26 cellular contexts compared by ENCODE assay signal in genomic region chr17:74345433-74346241, GRCh38. TPM values are rescaled to one million over a fixed set of nuclear protein-coding genes. Genes with fewer than 3 reads are reported as not detected.
DNase-seq lines count a peak whose midpoint lies in the region; ATAC-seq, FAIRE-seq and TF ChIP-seq lines count a peak whose summit lies in the region.
"Had no signal": no experiment of that assay in that cellular context is flagged by ENCODE, and none has a peak within 500 bp of the region (broad histone marks: within the 10 kb centered on the region; RNA-seq: fewer than 3 reads in every experiment).

No MANE protein-coding gene starts in this region.

- no peaks in the 10 kb centered on the region; the same call in 1 of the 2 replicates for H4K20me1 ChIP-seq in HepG2 (ENCODE audit: insufficient read depth, low read length)

- H3K9ac ChIP-seq in HepG2 (ENCODE audit: insufficient read depth, low read depth, low read length), result no peak overlapping the region

- no peak overlapping the region for H3K4me3 ChIP-seq in HepG2 (replicated peaks in 1 of 3; ENCODE audit: insufficient read depth in 1 of 3, low read depth in 2 of 3, low read length in 3 of 3)
- H3K4me3 ChIP-seq in right lobe of liver, result no peak overlapping the region
- H3K4me3 ChIP-seq in RWPE2 (ENCODE audit: severe bottlenecking), result no peak overlapping the region
- H3K4me3 ChIP-seq in lower lobe of right lung, result no peak overlapping the region
- no peak overlapping the region for H3K4me3 ChIP-seq in gastroesophageal sphincter
- H3K4me3 ChIP-seq: dorsolateral prefrontal cortex, heart right ventricle, SJCRH30 had no signal

- WGBS in HepG2 (ENCODE audit: low lambda C conversion rate), result 12% methylated on average over 9 of the region's 13 CpGs
- WGBS in right lobe of liver (ENCODE audit: insufficient coverage, low coverage, low lambda C conversion rate, missing lambda C conversion rate), result 52% methylated on average over 4 of the region's 13 CpGs
- WGBS in gastroesophageal sphincter (ENCODE audit: low coverage in 1 of 2), 2 donors, result 92 to 100% methylated on average over 1 to 7 of the region's 13 CpGs

- no peak for TF ChIP-seq CTCF in HepG2 (CRISPR knock-in tag; IDR thresholded peaks at IDR 0.05)
- TF ChIP-seq CTCF in right lobe of liver (IDR thresholded peaks at IDR 0.05), result no peak
- TF ChIP-seq CTCF in RWPE2 (IDR thresholded peaks at IDR 0.05; ENCODE audit: poor library complexity, severe bottlenecking), result no peak
- no peak for TF ChIP-seq CTCF in lower lobe of right lung (IDR thresholded peaks at IDR 0.05)
- no peak for TF ChIP-seq CTCF in gastroesophageal sphincter (IDR thresholded peaks at IDR 0.05)

- no peak overlapping the region for H2AFZ ChIP-seq in HepG2 (ENCODE audit: low read length)

- TF ChIP-seq EP300 in HepG2 (IDR thresholded peaks at IDR 0.05; ENCODE audit: low read depth in 2 of 2, low read length in 2 of 2) (no peak), HepG2 (CRISPR knock-in tag; IDR thresholded peaks at IDR 0.05; ENCODE audit: borderline replicate concordance) (no peak), gastroesophageal sphincter (IDR thresholded peaks at IDR 0.05) (no peak)

- TF ChIP-seq RAD21 in HepG2 (CRISPR knock-in tag; IDR thresholded peaks at IDR 0.05), result no peak

- no peak for FAIRE-seq in HepG2 (lab: Jason Lieb, UNC)
- FAIRE-seq in urothelium cell line (lab: Jason Lieb, UNC), result no peak

- POLR2A ChIA-PET in HepG2 (lab: Yijun Ruan, JAX), result no interaction called here

- ATAC-seq in HepG2 (no peak), right lobe of liver (no peak), RWPE2 (ENCODE audit: low read depth) (peak; percentile 35; the same call in 2 of the 3 replicates), esophagus mucosa (peak; percentile 40), lower lobe of right lung (no peak), gastroesophageal sphincter (no peak)
- ATAC-seq: activated T-helper 17 cell treated with anti-CD3 and anti-CD28 coated beads, Interleukin-2, amount 50 U/mL, for 72 hours; CD8-positive, alpha-beta T cell; heart right ventricle; Panc1; right cardiac atrium had no signal

- H3K36me3 ChIP-seq in HepG2 (replicated peaks in 1 of 2; ENCODE audit: control insufficient read depth in 1 of 2, insufficient read depth in 2 of 2, low read length in 2 of 2), result no peaks in the 10 kb centered on the region
- no peaks in the 10 kb centered on the region for H3K36me3 ChIP-seq in right lobe of liver
- no peaks in the 10 kb centered on the region for H3K36me3 ChIP-seq in RWPE2 (ENCODE audit: low read depth)
- no peaks in the 10 kb centered on the region for H3K36me3 ChIP-seq in lower lobe of right lung
- H3K36me3 ChIP-seq in gastroesophageal sphincter, result no peaks in the 10 kb centered on the region
- H3K36me3 ChIP-seq: heart right ventricle, SJCRH30 had no signal

- H3K27me3 ChIP-seq in HepG2 (ENCODE audit: control insufficient read depth in 1 of 2, insufficient read depth in 2 of 2, low read length in 2 of 2) (peaks cover 11 to 60% of the 10 kb centered on the region in 2 experiments), right lobe of liver (no peaks in the 10 kb centered on the region), RWPE2 (ENCODE audit: insufficient read depth, poor library complexity, severe bottlenecking) (peaks cover 21% of the 10 kb centered on the region), lower lobe of right lung (ENCODE audit: low read depth) (peaks cover 42% of the 10 kb centered on the region), gastroesophageal sphincter (peaks cover 87% of the 10 kb centered on the region)

- no peaks in the 10 kb centered on the region for H3K79me2 ChIP-seq in HepG2 (ENCODE audit: insufficient read depth, low read length)

- no peak for DNase-seq in HepG2 (ENCODE audit: low spot score)
- DNase-seq in right lobe of liver, result no peak
- no peak for DNase-seq in RWPE2 (ENCODE audit: low spot score)
- DNase-seq in urothelium cell line (ENCODE audit: low spot score), result peak; percentile 61
- DNase-seq in activated naive CD4-positive, alpha-beta T cell treated with Interleukin-2 at 50 U/mL for 16 hours, result no peak
- no peak for DNase-seq in lower lobe of right lung
- DNase-seq: activated CD4-positive, alpha-beta T cell treated with anti-CD3 and anti-CD28 coated beads, Interleukin-2, amount 50 U/mL, for 48 hours; activated CD8-positive, alpha-beta memory T cell treated with anti-CD3 and anti-CD28 coated beads, Interleukin-2, amount 50 U/mL, for 48 hours; CD8-positive, alpha-beta T cell; cerebellar nuclear complex; dorsolateral prefrontal cortex; HCEC 1CT; heart right ventricle; Kasumi-1; NCI-H146; NCI-H524; SJCRH30; stimulated activated CD4-positive, alpha-beta T cell treated with anti-CD3 and anti-CD28 coated beads, Interleukin-2, amount 100 ng/mL, for 48 hours; trophoblast cell had no signal

- TF ChIP-seq POLR2A in HepG2 (IDR thresholded peaks at IDR 0.05; ENCODE audit: insufficient read depth in 1 of 2, low read depth in 2 of 2, low read length in 2 of 2), result no peak
- TF ChIP-seq POLR2A in right lobe of liver (IDR thresholded peaks at IDR 0.05), result no peak
- TF ChIP-seq POLR2A in gastroesophageal sphincter (IDR thresholded peaks at IDR 0.05), result no peak

- CTCF ChIA-PET in HepG2 (lab: Yijun Ruan, JAX; ENCODE audit: low intra/inter-chr PET ratio, low total read pairs), result no interaction called here

- no peak overlapping the region for H3K4me2 ChIP-seq in HepG2 (ENCODE audit: low read depth, low read length)

- intact Hi-C loops in HepG2 (cut with micrococcal nuclease; ENCODE audit: unreplicated experiment) (no loop called here), right lobe of liver (cut with DNase I) (no loop called here), lower lobe of right lung (cut with DNase I) (no loop called here)

- no peaks in the 10 kb centered on the region for H3K9me3 ChIP-seq in HepG2 (ENCODE audit: low read length)
- no peaks in the 10 kb centered on the region for H3K9me3 ChIP-seq in right lobe of liver
- H3K9me3 ChIP-seq in RWPE2 (ENCODE audit: severe bottlenecking), result no peaks in the 10 kb centered on the region
- no peaks in the 10 kb centered on the region for H3K9me3 ChIP-seq in lower lobe of right lung
- H3K9me3 ChIP-seq in gastroesophageal sphincter, result no peaks in the 10 kb centered on the region
- H3K9me3 ChIP-seq: heart right ventricle, SJCRH30 had no signal

- no TSS peak for BruUV-seq in HepG2 (replicated peaks; lab: Mats Ljungman, UMichigan)

- H3K4me1 ChIP-seq in HepG2 (ENCODE audit: insufficient read depth, low read length) (peaks cover 4% of the 10 kb centered on the region), right lobe of liver (no peaks in the 10 kb centered on the region), RWPE2 (ENCODE audit: insufficient read depth, poor library complexity, severe bottlenecking) (peaks cover 7% of the 10 kb centered on the region), lower lobe of right lung (no peaks in the 10 kb centered on the region), gastroesophageal sphincter (no peaks in the 10 kb centered on the region)
- H3K4me1 ChIP-seq: heart right ventricle, SJCRH30 had no signal

- H3K27ac ChIP-seq in HepG2 (ENCODE audit: extremely low read length, insufficient read depth, low read length) (no peak overlapping the region), right lobe of liver (no peak overlapping the region), RWPE2 (ENCODE audit: poor library complexity, severe bottlenecking) (no peak overlapping the region), lower lobe of right lung (no peak overlapping the region), gastroesophageal sphincter (no peak overlapping the region)
- H3K27ac ChIP-seq: heart right ventricle, SJCRH30 had no signal

- in situ Hi-C loops in HepG2 (cut with HindIII; ENCODE audit: extremely low pct_ligation_motif_present, low pct_unique_long_range_greater_than_20kb), result no loop called here

RNA-seq across cellular contexts. Expression of gene BTBD17, which starts 16.0 kb away (rescaled TPM):
- total RNA-seq in HepG2 (2016; rRNA removed; fragmentation: Illumina TruSeq; extraction: Trizol) (not detected in 2 replicates), right lobe of liver (not detected), esophagus mucosa (not detected), lower lobe of right lung (not detected), gastroesophageal sphincter (not detected)
- not detected in 2 replicates for total RNA-seq in HepG2 (2016; cell fraction: cytosol; rRNA removed; fragmentation: Illumina TruSeq; extraction: Trizol; ENCODE audit: low read depth)
- total RNA-seq in HepG2 (2016; cell fraction: insoluble cytoplasmic fraction; rRNA removed; fragmentation: Illumina TruSeq; extraction: Trizol), result not detected in 2 replicates
- total RNA-seq in HepG2 (2016; cell fraction: membrane; rRNA removed; fragmentation: Illumina TruSeq; extraction: Trizol), result not detected in 2 replicates
- total RNA-seq in HepG2 (2016; cell fraction: nucleus; rRNA removed; fragmentation: Illumina TruSeq; extraction: Trizol), result not detected in 2 replicates
- not detected in 2 replicates for polyA plus RNA-seq in HepG2 (2011; rRNA removed)
- not detected in 2 replicates for polyA plus RNA-seq in HepG2 (2011; cell fraction: cytosol; rRNA removed)
- 0.09 TPM in 1 of 2 replicates, not detected in the other for polyA plus RNA-seq in HepG2 (2011; cell fraction: nucleus; rRNA removed)
- not detected in 2 replicates for polyA plus RNA-seq in HepG2 (2012)
- polyA plus RNA-seq in HepG2 (2016; cell fraction: cytosol; fragmentation: Illumina TruSeq; extraction: Trizol; ENCODE audit: low read depth), result not detected in 2 replicates
- polyA plus RNA-seq in HepG2 (2016; cell fraction: insoluble cytoplasmic fraction; fragmentation: Illumina TruSeq; extraction: Trizol; ENCODE audit: low read depth), result not detected in 2 replicates
- polyA plus RNA-seq in HepG2 (2016; cell fraction: membrane; fragmentation: Illumina TruSeq; extraction: Trizol; ENCODE audit: low read depth), result not detected in 2 replicates
- polyA plus RNA-seq in HepG2 (2016; cell fraction: nucleus; fragmentation: Illumina TruSeq; extraction: Trizol; ENCODE audit: insufficient read depth, low read depth), result not detected in 2 replicates
- polyA minus RNA-seq in HepG2 (2011; rRNA and poly(A)+ RNA removed; ENCODE audit: low replicate concordance), result not detected in 2 replicates
- not detected in 2 replicates for polyA minus RNA-seq in HepG2 (2011; cell fraction: cytosol; rRNA and poly(A)+ RNA removed)
- polyA minus RNA-seq in HepG2 (2011; cell fraction: nucleus; rRNA and poly(A)+ RNA removed), result not detected in 2 replicates
- total RNA-seq: activated T-helper 17 cell treated with anti-CD3 and anti-CD28 coated beads, Interleukin-2, amount 50 U/mL, for 72 hours; CD8-positive, alpha-beta T cell; heart right ventricle; right cardiac atrium; SJCRH30; subcutaneous adipose tissue had no signal
- polyA plus RNA-seq: heart right ventricle, right cardiac atrium had no signal

RNA-seq across cellular contexts. Expression of gene KIF19, which starts 19.6 kb away (rescaled TPM):
- total RNA-seq in HepG2 (2016; rRNA removed; fragmentation: Illumina TruSeq; extraction: Trizol) (not detected in 2 replicates), right lobe of liver (1 to 10 TPM in 1 of 6 experiments, under 1 TPM in 5; 0.31 to 1.1 (median 0.64) TPM), esophagus mucosa (0.16 TPM), lower lobe of right lung (3.6 TPM), gastroesophageal sphincter (1 to 10 TPM in 2 of 4 donors, under 1 TPM in 2; 0.81 to 2.1 (median 1.5) TPM)
- not detected in 2 replicates for total RNA-seq in HepG2 (2016; cell fraction: cytosol; rRNA removed; fragmentation: Illumina TruSeq; extraction: Trizol; ENCODE audit: low read depth)
- not detected in 2 replicates for total RNA-seq in HepG2 (2016; cell fraction: insoluble cytoplasmic fraction; rRNA removed; fragmentation: Illumina TruSeq; extraction: Trizol)
- not detected in 2 replicates for total RNA-seq in HepG2 (2016; cell fraction: membrane; rRNA removed; fragmentation: Illumina TruSeq; extraction: Trizol)
- total RNA-seq in HepG2 (2016; cell fraction: nucleus; rRNA removed; fragmentation: Illumina TruSeq; extraction: Trizol), result not detected in 2 replicates
- polyA plus RNA-seq in HepG2 (2011; rRNA removed), result not detected in 2 replicates
- not detected in 2 replicates for polyA plus RNA-seq in HepG2 (2011; cell fraction: cytosol; rRNA removed)
- not detected in 2 replicates for polyA plus RNA-seq in HepG2 (2011; cell fraction: nucleus; rRNA removed)
- polyA plus RNA-seq in HepG2 (2012), result not detected in 2 replicates
- not detected in 2 replicates for polyA plus RNA-seq in HepG2 (2016; cell fraction: cytosol; fragmentation: Illumina TruSeq; extraction: Trizol; ENCODE audit: low read depth)
- polyA plus RNA-seq in HepG2 (2016; cell fraction: insoluble cytoplasmic fraction; fragmentation: Illumina TruSeq; extraction: Trizol; ENCODE audit: low read depth), result not detected in 2 replicates
- not detected in 2 replicates for polyA plus RNA-seq in HepG2 (2016; cell fraction: membrane; fragmentation: Illumina TruSeq; extraction: Trizol; ENCODE audit: low read depth)
- polyA plus RNA-seq in HepG2 (2016; cell fraction: nucleus; fragmentation: Illumina TruSeq; extraction: Trizol; ENCODE audit: insufficient read depth, low read depth), result not detected in 2 replicates
- not detected in 2 replicates for polyA minus RNA-seq in HepG2 (2011; rRNA and poly(A)+ RNA removed; ENCODE audit: low replicate concordance)
- polyA minus RNA-seq in HepG2 (2011; cell fraction: cytosol; rRNA and poly(A)+ RNA removed), result not detected in 2 replicates
- not detected in 2 replicates for polyA minus RNA-seq in HepG2 (2011; cell fraction: nucleus; rRNA and poly(A)+ RNA removed)
- total RNA-seq: A673, SJCRH30 had no signal

RNA-seq across cellular contexts. Expression of gene GPR142, which starts 21.7 kb away (rescaled TPM):
- total RNA-seq in HepG2 (2016; rRNA removed; fragmentation: Illumina TruSeq; extraction: Trizol), result not detected in 2 replicates
- total RNA-seq in HepG2 (2016; cell fraction: cytosol; rRNA removed; fragmentation: Illumina TruSeq; extraction: Trizol; ENCODE audit: low read depth), result not detected in 2 replicates
- not detected in 2 replicates for total RNA-seq in HepG2 (2016; cell fraction: insoluble cytoplasmic fraction; rRNA removed; fragmentation: Illumina TruSeq; extraction: Trizol)
- not detected in 2 replicates for total RNA-seq in HepG2 (2016; cell fraction: membrane; rRNA removed; fragmentation: Illumina TruSeq; extraction: Trizol)
- not detected in 2 replicates for total RNA-seq in HepG2 (2016; cell fraction: nucleus; rRNA removed; fragmentation: Illumina TruSeq; extraction: Trizol)
- polyA plus RNA-seq in HepG2 (2011; rRNA removed), result not detected in 2 replicates
- polyA plus RNA-seq in HepG2 (2011; cell fraction: cytosol; rRNA removed), result not detected in 2 replicates
- polyA plus RNA-seq in HepG2 (2011; cell fraction: nucleus; rRNA removed), result not detected in 2 replicates
- polyA plus RNA-seq in HepG2 (2012), result not detected in 2 replicates
- polyA plus RNA-seq in HepG2 (2016; cell fraction: cytosol; fragmentation: Illumina TruSeq; extraction: Trizol; ENCODE audit: low read depth), result not detected in 2 replicates
- polyA plus RNA-seq in HepG2 (2016; cell fraction: insoluble cytoplasmic fraction; fragmentation: Illumina TruSeq; extraction: Trizol; ENCODE audit: low read depth), result not detected in 2 replicates
- not detected in 2 replicates for polyA plus RNA-seq in HepG2 (2016; cell fraction: membrane; fragmentation: Illumina TruSeq; extraction: Trizol; ENCODE audit: low read depth)
- not detected in 2 replicates for polyA plus RNA-seq in HepG2 (2016; cell fraction: nucleus; fragmentation: Illumina TruSeq; extraction: Trizol; ENCODE audit: insufficient read depth, low read depth)
- polyA minus RNA-seq in HepG2 (2011; rRNA and poly(A)+ RNA removed; ENCODE audit: low replicate concordance), result not detected in 2 replicates
- not detected in 2 replicates for polyA minus RNA-seq in HepG2 (2011; cell fraction: cytosol; rRNA and poly(A)+ RNA removed)
- not detected in 2 replicates for polyA minus RNA-seq in HepG2 (2011; cell fraction: nucleus; rRNA and poly(A)+ RNA removed)
- total RNA-seq in right lobe of liver, result under 1 TPM in 1 of 6 experiments, not detected in 5; 0.24 TPM
- total RNA-seq in esophagus mucosa, result not detected
- total RNA-seq in lower lobe of right lung, result not detected
- total RNA-seq in gastroesophageal sphincter, result 1 to 10 TPM in 1 of 4 donors, not detected in 3; 1.1 TPM
- total RNA-seq: activated T-helper 17 cell treated with anti-CD3 and anti-CD28 coated beads, Interleukin-2, amount 50 U/mL, for 72 hours; CD8-positive, alpha-beta T cell; right cardiac atrium; SJCRH30 had no signal
- polyA plus RNA-seq: heart right ventricle, right cardiac atrium had no signal

Comparison
In these comparisons a context has a peak if more than half of its experiments do, and no peak if none do; other contexts are left out.
1. ATAC-seq: peak in RWPE2 (single experiment) and esophagus mucosa (single experiment); none in HepG2 (single experiment), right lobe of liver (0 of 4), lower lobe of right lung (0 of 2) and gastroesophageal sphincter (single experiment).